ENCODE assay signal across 15 cellular contexts in genomic region chr1:18160290-18160942, GRCh38. TPM values are rescaled to one million over a fixed set of nuclear protein-coding genes. Genes with fewer than 3 reads are reported as not detected.
DNase-seq lines count a peak whose midpoint lies in the region; ATAC-seq and TF ChIP-seq lines count a peak whose summit lies in the region.
"Had no signal": no experiment of that assay in that cellular context is flagged by ENCODE, and none has a peak within 500 bp of the region (broad histone marks: within the 10 kb centered on the region; RNA-seq: fewer than 3 reads in every experiment).

No MANE protein-coding gene starts in this region.

- intact Hi-C loops in testis (cut with DNase I; ENCODE audit: low total_unique reads): no loop called here

- DNase-seq in Peyer's patch (peak in 2 of 3 donors; percentile 18 to 63), lung (ENCODE audit: low spot score) (peak; percentile 35), testis (peak; percentile 49), brain microvascular endothelial cell (no peak), amniotic stem cell (lab: John Stamatoyannopoulos, UW) (no peak), middle frontal gyrus (ENCODE audit: extremely low spot score, low spot score) (no peak)
- DNase-seq: activated CD4-positive, alpha-beta memory T cell treated with anti-CD3 and anti-CD28 coated beads for 36 hours; NCI-H1694 treated with DMSO at 0.1 percent for 48 hours; stimulated activated CD4-positive, alpha-beta T cell treated with anti-CD3 and anti-CD28 coated beads, Interleukin-2, amount 100 ng/mL, for 48 hours had no signal

- no peaks in the 10 kb centered on the region for H3K27me3 ChIP-seq in Peyer's patch
- peaks cover 61% of the 10 kb centered on the region for H3K27me3 ChIP-seq in gastroesophageal sphincter
- no peaks in the 10 kb centered on the region for H3K27me3 ChIP-seq in lung (ENCODE audit: control insufficient read depth, insufficient read depth)
- no peaks in the 10 kb centered on the region for H3K27me3 ChIP-seq in testis
- no peaks in the 10 kb centered on the region for H3K27me3 ChIP-seq in brain microvascular endothelial cell (replicated peaks)
- H3K27me3 ChIP-seq: BLaER1 had no signal

- no peak for TF ChIP-seq EP300 in gastroesophageal sphincter (IDR thresholded peaks at IDR 0.05)

- no peaks in the 10 kb centered on the region for H3K36me3 ChIP-seq in Peyer's patch
- H3K36me3 ChIP-seq in gastroesophageal sphincter: no peaks in the 10 kb centered on the region
- no peaks in the 10 kb centered on the region for H3K36me3 ChIP-seq in lung (ENCODE audit: control insufficient read depth in 2 of 2, insufficient read depth in 2 of 2, low read length in 2 of 2)
- no peaks in the 10 kb centered on the region for H3K36me3 ChIP-seq in testis (ENCODE audit: low read depth, missing control alignments)
- no peaks in the 10 kb centered on the region for H3K36me3 ChIP-seq in brain microvascular endothelial cell (replicated peaks)
- H3K36me3 ChIP-seq: BLaER1, breast epithelium had no signal

- H3K4me3 ChIP-seq in Peyer's patch (no peak overlapping the region), gastroesophageal sphincter (no peak overlapping the region), lung (no peak overlapping the region), testis (no peak overlapping the region), brain microvascular endothelial cell (ENCODE audit: low read depth, low read length) (no peak overlapping the region)
- H3K4me3 ChIP-seq: BLaER1, breast epithelium had no signal

- WGBS in gastroesophageal sphincter (ENCODE audit: low coverage in 1 of 2), 2 donors: 70 to 74% methylated on average over 4 to 8 of the region's 13 CpGs
- 59 to 67% methylated on average over 13 of the region's 13 CpGs for WGBS in lung, 2 donors
- 87 to 91% methylated on average over 13 of the region's 13 CpGs for WGBS in testis, 2 donors

- peak overlapping the region in 1 of 4 donors; percentile 52 for H3K27ac ChIP-seq in Peyer's patch
- peak overlapping the region in 2 of 4 donors; percentile 43 to 51 for H3K27ac ChIP-seq in gastroesophageal sphincter
- no peak overlapping the region for H3K27ac ChIP-seq in lung (ENCODE audit: low read depth in 1 of 2, low read length in 1 of 2)
- H3K27ac ChIP-seq in testis: peak overlapping the region in 1 of 2 donors; percentile 36
- no peak overlapping the region for H3K27ac ChIP-seq in brain microvascular endothelial cell
- H3K27ac ChIP-seq: BLaER1, breast epithelium, epithelial cell of prostate had no signal

- TF ChIP-seq POLR2A in Peyer's patch (IDR thresholded peaks at IDR 0.05): no peak
- TF ChIP-seq POLR2A in gastroesophageal sphincter (IDR thresholded peaks at IDR 0.05): no peak
- TF ChIP-seq POLR2A in testis (IDR thresholded peaks at IDR 0.05): no peak

- in situ Hi-C loops in brain microvascular endothelial cell (cut with HindIII; ENCODE audit: low pct_ligation_motif_present, low sequenced_read_pairs): no loop called here

- H3K4me1 ChIP-seq in Peyer's patch: no peaks in the 10 kb centered on the region
- H3K4me1 ChIP-seq in gastroesophageal sphincter: no peaks in the 10 kb centered on the region
- no peaks in the 10 kb centered on the region for H3K4me1 ChIP-seq in lung (ENCODE audit: control insufficient read depth in 2 of 2, insufficient read depth in 2 of 2, low read length in 2 of 2)
- H3K4me1 ChIP-seq in testis: no peaks in the 10 kb centered on the region
- H3K4me1 ChIP-seq: BLaER1, breast epithelium had no signal

- H3K9me3 ChIP-seq in Peyer's patch (no peaks in the 10 kb centered on the region), gastroesophageal sphincter (no peaks in the 10 kb centered on the region), lung (ENCODE audit: control insufficient read depth in 2 of 2, insufficient read depth in 1 of 2, low read length in 1 of 2) (no peaks in the 10 kb centered on the region), testis (no peaks in the 10 kb centered on the region)
- H3K9me3 ChIP-seq: BLaER1, breast epithelium had no signal

- TF ChIP-seq CTCF in Peyer's patch (IDR thresholded peaks at IDR 0.05): no peak
- TF ChIP-seq CTCF in gastroesophageal sphincter (IDR thresholded peaks at IDR 0.05): no peak
- no peak for TF ChIP-seq CTCF in lung (IDR thresholded peaks at IDR 0.05; ENCODE audit: control extremely low read depth, extremely low read depth)
- TF ChIP-seq CTCF in testis (IDR thresholded peaks at IDR 0.05): no peak
- TF ChIP-seq CTCF in brain microvascular endothelial cell (IDR thresholded peaks at IDR 0.05; ENCODE audit: low read depth, low read length, missing control alignments): no peak

- ATAC-seq in gastroesophageal sphincter (peak; percentile 85), lung (ENCODE audit: insufficient read depth, low FRiP score) (no peak), HG02884 (IDR thresholded peaks at IDR 0.05; ENCODE audit: unreplicated experiment) (no peak)

RNA-seq across cellular contexts. Expression of gene IGSF21, which starts 52.8 kb away (rescaled TPM):
- not detected for total RNA-seq in Peyer's patch
- total RNA-seq in gastroesophageal sphincter: 1 to 10 TPM in 3 of 4 donors, under 1 TPM in 1; 0.31 to 3.5 (median 1.7) TPM
- 1 to 10 TPM in 1 of 2 donors, under 1 TPM in 1; 0.20 to 2.6 TPM for total RNA-seq in lung
- 1 to 10 TPM in 1 of 2 donors, under 1 TPM in 1; 0.18 to 1.0 TPM for polyA plus RNA-seq in lung
- 1 to 10 TPM; 1.7 to 2.9 TPM for total RNA-seq in testis
- 4.2 TPM for polyA plus RNA-seq in testis (ENCODE audit: insufficient read depth, low read depth, low replicate concordance)
- total RNA-seq: activated CD4-positive, alpha-beta memory T cell treated with anti-CD3 and anti-CD28 coated beads for 36 hours; activated T-helper 2 cell treated with anti-CD3 and anti-CD28 coated beads, Interferon-gamma antibody, Interleukin-2, Interleukin-4, amounts not matched to agents 10 μg/mL and 5 μg/mL and 100 μg/mL, durations not matched to agents 14 hours and 24 hours and 36 hours had no signal

Comparison
In these comparisons a context has a peak if more than half of its experiments do, and no peak if none do; other contexts are left out.
1. DNase-seq: peak in Peyer's patch (2 of 3), lung (single experiment) and testis (single experiment); none in brain microvascular endothelial cell (single experiment), amniotic stem cell (single experiment) and middle frontal gyrus (single experiment).